Comparison of ENCODE assay signal across 8 cellular contexts in the genomic region with DNA sequence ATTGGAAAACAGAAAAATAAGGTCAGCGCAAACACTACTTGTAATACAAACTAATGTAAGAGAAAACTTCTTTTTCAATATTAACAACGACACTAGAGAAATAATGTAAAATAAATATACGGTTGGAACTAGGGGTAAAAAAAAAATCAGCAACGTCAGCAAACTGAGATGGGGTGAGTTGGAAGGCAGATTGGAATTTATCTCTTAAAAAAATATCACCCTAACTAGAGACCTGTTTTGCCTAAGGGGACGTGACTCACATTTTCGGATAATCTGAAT. TPM values are rescaled to one million over a fixed set of nuclear protein-coding genes. Genes with fewer than 3 reads are reported as not detected.
DNase-seq lines count a peak whose midpoint lies in the region; ATAC-seq and TF ChIP-seq lines count a peak whose summit lies in the region.

No MANE protein-coding gene starts in this region.

- DNase-seq in IMR-90 (no peak), SW480 (ENCODE audit: low spot score) (no peak), NCI-H2081 (lab: John Stamatoyannopoulos, UW) (no peak)
- DNase-seq in central memory CD8-positive, alpha-beta T cell (ENCODE audit: low spot score in 2 of 2): no peak

- peak overlapping the region; percentile 76 for H2BK5ac ChIP-seq in IMR-90 (ENCODE audit: low read depth, low read length, poor library complexity, severe bottlenecking)

- H2AK5ac ChIP-seq in IMR-90 (ENCODE audit: low read depth, low read length): no peak overlapping the region

- H3K27ac Mint-ChIP-seq in central memory CD8-positive, alpha-beta T cell (ENCODE audit: low read depth): peak overlapping the region; percentile 48

- no peak for TF ChIP-seq CTCF in IMR-90 (conservative IDR thresholded peaks at IDR 0.05; ENCODE audit: low read depth, low read length)

- H3K9ac ChIP-seq in IMR-90 (ENCODE audit: low read depth, low read length) (peak overlapping the region; percentile 63), mucosa of stomach (ENCODE audit: low read length) (peak overlapping the region; percentile 84)

- peak overlapping the region; percentile 56; the same call in 1 of the 2 replicates for H3K18ac ChIP-seq in IMR-90 (ENCODE audit: low read depth, low read length)

- 0 out of 4 replicates have a peak overlapping the region, but pooled peaks of 1 of the 2 experiments have one; percentile 64 for H4K8ac ChIP-seq in IMR-90 (ENCODE audit: low read depth in 2 of 2, low read length in 2 of 2)

- peaks cover 18% of the 10 kb centered on the region for H3K4me1 ChIP-seq in ACC112 (ENCODE audit: control insufficient read depth, insufficient read depth, low read length, unreplicated experiment)
- no peaks in the 10 kb centered on the region; the same call in 1 of the 2 replicates for H3K4me1 ChIP-seq in IMR-90 (ENCODE audit: control insufficient read depth, insufficient read depth, low read length)
- H3K4me1 ChIP-seq in mucosa of stomach (ENCODE audit: control insufficient read depth, insufficient read depth, low read length): no peaks in the 10 kb centered on the region

- POLR2A ChIA-PET in IMR-90 (lab: Charles Lee; ENCODE audit: unreplicated experiment): interaction anchor here (0.6 kb wide), 1 partner anchor 159 kb away, joined by 3 read pairs; no protein-coding TSS in a partner anchor

- H3K4me3 ChIP-seq in ACC112 (ENCODE audit: low read depth, low read length): peak overlapping the region; percentile 91
- H3K4me3 ChIP-seq in IMR-90 (ENCODE audit: insufficient read depth, low read depth, low read length): peak overlapping the region; percentile 67
- peak overlapping the region; percentile 39 for H3K4me3 ChIP-seq in mucosa of stomach (ENCODE audit: low read length)

- H3K9me3 Mint-ChIP-seq in central memory CD8-positive, alpha-beta T cell: no peaks in the 10 kb centered on the region

- H3K27me3 Mint-ChIP-seq in central memory CD8-positive, alpha-beta T cell: no peaks in the 10 kb centered on the region

- peaks cover 45% of the 10 kb centered on the region for H3K79me2 ChIP-seq in ACC112 (ENCODE audit: control insufficient read depth, insufficient read depth, low read length, unreplicated experiment)

- peak overlapping the region; percentile 73 for H3K27ac ChIP-seq in ACC112 (ENCODE audit: low read depth, low read length)
- H3K27ac ChIP-seq in IMR-90 (ENCODE audit: insufficient read depth, low read length): peak overlapping the region; percentile 79

- peak overlapping the region; percentile 61 for H3K4ac ChIP-seq in IMR-90 (ENCODE audit: low read depth, low read length)

- H4K5ac ChIP-seq in IMR-90 (ENCODE audit: low read depth, low read length): no peak overlapping the region; the same call in 1 of the 2 replicates

- CTCF ChIA-PET in IMR-90 (lab: Yijun Ruan, JAX): no interaction called here

- H3K4me3 Mint-ChIP-seq in central memory CD8-positive, alpha-beta T cell: peak overlapping the region; percentile 96

- H2AK9ac ChIP-seq in IMR-90 (replicated peaks; ENCODE audit: low read depth, low read length, poor library complexity): no peak overlapping the region

- 0 out of 3 replicates have a peak overlapping the region, but pooled peaks have one; percentile 1 for H2BK15ac ChIP-seq in IMR-90 (ENCODE audit: low read depth, low read length)

- H2AFZ ChIP-seq in ACC112 (ENCODE audit: low read length, unreplicated experiment): peak overlapping the region; percentile 89
- peak overlapping the region; percentile 95 for H2AFZ ChIP-seq in IMR-90 (replicated peaks; ENCODE audit: low read length, poor library complexity)

- intact Hi-C loops in IMR-90 (cut with micrococcal nuclease): loop anchor here (1.0 kb wide), 2 partner anchors 20 to 179 kb away; no protein-coding TSS in a partner anchor

- in situ Hi-C loops in IMR-90 (cut with MboI; ENCODE audit: low sequenced_read_pairs): no loop called here

- peak overlapping the region; percentile 56 for H2BK120ac ChIP-seq in IMR-90 (ENCODE audit: low read depth, low read length)

- H2BK20ac ChIP-seq in IMR-90 (ENCODE audit: low read depth, low read length): no peak overlapping the region; the same call in 1 of the 2 replicates

- H3K14ac ChIP-seq in IMR-90 (replicated peaks; ENCODE audit: low read depth, low read length): peak overlapping the region; percentile 41

- dilution Hi-C loops in IMR-90 (cut with HindIII; ENCODE audit: low sequenced_read_pairs, unreplicated experiment): no loop called here

- H3K4me2 ChIP-seq in IMR-90 (ENCODE audit: low read depth, low read length): peak overlapping the region; percentile 84

- H3K9me3 ChIP-seq in IMR-90 (ENCODE audit: control insufficient read depth, insufficient read depth, low read length) (no peaks in the 10 kb centered on the region), mucosa of stomach (ENCODE audit: control insufficient read depth, low read length) (no peaks in the 10 kb centered on the region)

- peaks cover 18 to 33% of the 10 kb centered on the region in 2 experiments for H3K79me1 ChIP-seq in IMR-90 (ENCODE audit: low read depth in 1 of 2, low read length in 2 of 2)

- no peaks in the 10 kb centered on the region for H3K36me3 ChIP-seq in ACC112 (ENCODE audit: insufficient read depth, low read length)
- no peaks in the 10 kb centered on the region for H3K36me3 ChIP-seq in IMR-90 (ENCODE audit: control insufficient read depth, insufficient read depth, low read length)
- no peaks in the 10 kb centered on the region for H3K36me3 ChIP-seq in mucosa of stomach (ENCODE audit: control insufficient read depth, insufficient read depth, low read length)

- peaks cover 7% of the 10 kb centered on the region; the same call in 1 of the 2 replicates for H3K9me1 ChIP-seq in IMR-90 (ENCODE audit: insufficient read depth, low read length)

- H3K27me3 ChIP-seq in ACC112 (ENCODE audit: insufficient read depth, low read length) (no peaks in the 10 kb centered on the region), IMR-90 (ENCODE audit: control insufficient read depth, insufficient read depth, low read length) (no peaks in the 10 kb centered on the region), mucosa of stomach (ENCODE audit: control insufficient read depth, insufficient read depth, low read length) (no peaks in the 10 kb centered on the region)

- peak overlapping the region; percentile 36; the same call in 1 of the 2 replicates for H3K56ac ChIP-seq in IMR-90 (ENCODE audit: extremely low read depth, insufficient read depth, low read length)

- peaks cover 33% of the 10 kb centered on the region for H3K4me1 Mint-ChIP-seq in central memory CD8-positive, alpha-beta T cell

- H4K20me1 ChIP-seq in IMR-90 (ENCODE audit: insufficient read depth, low read length): peaks cover 6% of the 10 kb centered on the region; the same call in 1 of the 2 replicates

- WGBS in IMR-90 (ENCODE audit: extremely low coverage in 2 of 2, insufficient read length in 1 of 2), 2 experiments: no CpG with 5 or more reads among the region's 6 CpGs

- no peak for ATAC-seq in IMR-90 (ENCODE audit: low read depth)
- ATAC-seq in central memory CD8-positive, alpha-beta T cell (replicated peaks; ENCODE audit: extremely low read depth, poor library complexity, severe bottlenecking): no peak
- ATAC-seq in HG03378 (IDR thresholded peaks at IDR 0.05; ENCODE audit: unreplicated experiment): no peak
- ATAC-seq in HG03135 (IDR thresholded peaks at IDR 0.05; ENCODE audit: unreplicated experiment): no peak

- TF ChIP-seq RAD21 in IMR-90 (IDR thresholded peaks at IDR 0.05; ENCODE audit: low read length): no peak

- no TSS peak for BruUV-seq in IMR-90 (replicated peaks; lab: Mats Ljungman, UMichigan)

- H3K23ac ChIP-seq in IMR-90 (ENCODE audit: low read depth, low read length): peak overlapping the region; percentile 68

- H4K91ac ChIP-seq in IMR-90 (ENCODE audit: insufficient read depth, low read depth, low read length): peak overlapping the region; percentile 28; the same call in 1 of the 2 replicates

- H3K36me3 Mint-ChIP-seq in central memory CD8-positive, alpha-beta T cell (ENCODE audit: insufficient read depth): peaks cover 9% of the 10 kb centered on the region

- no peak for TF ChIP-seq POLR2A in IMR-90 (IDR thresholded peaks at IDR 0.05; ENCODE audit: low read depth, low read length)

TF ChIP-seq in IMR-90, 13 proteins besides CTCF, POLR2A, EP300 and RAD21:
- TF ChIP-seq MAFK (IDR thresholded peaks at IDR 0.05; ENCODE audit: low read depth, low read length): peak; percentile 99
- no peak for TF ChIP-seq CHD1 (IDR thresholded peaks at IDR 0.05; ENCODE audit: low read depth, low read length)

RNA-seq across cellular contexts. Expression of a gene that starts 0.7 kb away (rescaled TPM):
- total RNA-seq in IMR-90 (2012; rRNA removed): 83.5 and 91.4 TPM in 2 replicates
- 17.3 and 18.7 TPM in 2 replicates for polyA plus RNA-seq in IMR-90 (2012; rRNA removed)
- polyA plus RNA-seq in IMR-90 (2012; cell fraction: cytosol; rRNA removed): 6.6 and 11.2 TPM in 2 replicates
- polyA plus RNA-seq in IMR-90 (2012; cell fraction: nucleus; rRNA removed; ENCODE audit: low replicate concordance): 11.9 and 27.9 TPM in 2 replicates

Comparison
In these comparisons a context has a peak if more than half of its experiments do, and no peak if none do; other contexts are left out.
1. H3K4me3 ChIP-seq: peak in every context shown above with its lines; median percentile 91 in ACC112; 67 in IMR-90; 39 in mucosa of stomach.